1 cellular context compared by ENCODE assay signal in the genomic region with DNA sequence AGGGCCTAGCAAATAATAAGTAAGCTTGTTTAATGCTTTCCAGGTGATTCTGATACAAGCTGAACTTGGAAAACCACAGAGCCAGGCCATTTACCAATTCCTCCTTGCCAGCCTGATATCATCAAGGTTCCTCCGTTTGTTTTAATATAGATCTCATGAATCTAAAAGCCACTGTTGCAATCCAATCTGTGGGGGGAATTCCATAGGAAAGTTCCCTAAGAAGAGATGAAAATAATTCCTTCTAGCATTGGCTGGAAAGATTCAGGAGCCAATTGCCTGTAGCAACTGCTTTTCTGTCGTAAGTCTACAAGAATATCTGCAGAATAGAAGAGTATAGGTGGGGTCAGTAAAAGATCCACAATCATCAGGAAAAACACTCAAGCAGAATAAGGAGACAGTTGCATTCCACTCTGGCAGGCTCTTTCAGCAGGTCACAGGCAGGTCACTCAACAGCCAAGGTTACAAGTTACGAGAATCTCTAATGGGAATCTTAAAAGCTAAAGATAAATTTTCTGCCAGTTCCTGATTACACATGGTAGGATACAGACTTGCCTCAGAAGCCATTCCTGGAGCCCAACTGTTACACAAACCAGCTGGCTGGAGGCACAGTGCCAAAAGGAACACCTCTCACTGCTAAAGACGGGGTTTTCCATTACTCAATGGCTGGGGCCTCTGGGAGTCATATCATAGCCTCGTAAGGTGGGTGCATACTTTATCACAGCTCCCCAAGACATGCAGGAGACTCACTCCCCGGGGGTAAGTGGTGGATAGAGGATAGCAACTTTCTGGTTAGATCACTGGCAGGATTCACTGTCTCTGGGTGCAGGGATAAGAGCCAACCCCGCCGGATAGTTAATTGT.
TF ChIP-seq lines count a peak whose summit lies in the region.

No MANE protein-coding gene starts in this region.

TF ChIP-seq in K562, 482 proteins besides CTCF, POLR2A, EP300 and RAD21 (continued from another document and continues in another):
- TF ChIP-seq, protein P1, sequence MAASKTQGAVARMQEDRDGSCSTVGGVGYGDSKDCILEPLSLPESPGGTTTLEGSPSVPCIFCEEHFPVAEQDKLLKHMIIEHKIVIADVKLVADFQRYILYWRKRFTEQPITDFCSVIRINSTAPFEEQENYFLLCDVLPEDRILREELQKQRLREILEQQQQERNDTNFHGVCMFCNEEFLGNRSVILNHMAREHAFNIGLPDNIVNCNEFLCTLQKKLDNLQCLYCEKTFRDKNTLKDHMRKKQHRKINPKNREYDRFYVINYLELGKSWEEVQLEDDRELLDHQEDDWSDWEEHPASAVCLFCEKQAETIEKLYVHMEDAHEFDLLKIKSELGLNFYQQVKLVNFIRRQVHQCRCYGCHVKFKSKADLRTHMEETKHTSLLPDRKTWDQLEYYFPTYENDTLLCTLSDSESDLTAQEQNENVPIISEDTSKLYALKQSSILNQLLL (CRISPR knock-in tag; IDR thresholded peaks at IDR 0.05; ENCODE audit: borderline replicate concordance) = no peak
- TF ChIP-seq CXXC5 (CRISPR knock-in tag; IDR thresholded peaks at IDR 0.05) (peak; percentile 36; the same call in 1 of the 2 replicates), LCOR (CRISPR knock-in tag; IDR thresholded peaks at IDR 0.05) (0 out of 2 replicates have a peak, but pooled peaks have one; percentile 32), STAG1 (CRISPR knock-in tag; IDR thresholded peaks at IDR 0.05; ENCODE audit: borderline replicate concordance) (no peak), ZNF143 (CRISPR knock-in tag; IDR thresholded peaks at IDR 0.05) (no peak), ZNF408 (CRISPR knock-in tag; IDR thresholded peaks at IDR 0.05; ENCODE audit: low read depth) (no peak), SRSF9 (IDR thresholded peaks at IDR 0.05; ENCODE audit: borderline replicate concordance, low read depth, low read length) (no peak), NFIC (IDR thresholded peaks at IDR 0.05) (peak; percentile 92), ZNF347 (CRISPR knock-in tag; IDR thresholded peaks at IDR 0.05; ENCODE audit: low read depth) (no peak), ZNF766 (CRISPR knock-in tag; conservative IDR thresholded peaks at IDR 0.05) (peak; percentile 74; the same call in 1 of the 2 replicates), ZNF75A (CRISPR knock-in tag; IDR thresholded peaks at IDR 0.05) (no peak), FOSL1 (tag; conservative IDR thresholded peaks at IDR 0.05) (peak; percentile 11; the same call in 1 of the 2 replicates), RCOR1 (IDR thresholded peaks at IDR 0.05; ENCODE audit: borderline replicate concordance in 1 of 2, low read depth in 2 of 2, low read length in 2 of 2) (peak in 1 of 2 experiments; percentile 33; a peak in 2 of 4 replicates), MAFF (IDR thresholded peaks at IDR 0.05; ENCODE audit: low read length) (no peak), RAD51 (IDR thresholded peaks at IDR 0.05; ENCODE audit: borderline replicate concordance, low read depth) (no peak), ZZZ3 (IDR thresholded peaks at IDR 0.05) (no peak), FIP1L1 (IDR thresholded peaks at IDR 0.05; ENCODE audit: low read depth, low read length, poor library complexity, severe bottlenecking) (no peak), ZNF282 (CRISPR knock-in tag; IDR thresholded peaks at IDR 0.05) (no peak), CBX5 (IDR thresholded peaks at IDR 0.05; ENCODE audit: borderline replicate concordance, low read depth) (no peak), DIDO1 (tag; IDR thresholded peaks at IDR 0.05; ENCODE audit: low read depth) (no peak; the same call in 1 of the 2 replicates), HDAC6 (IDR thresholded peaks at IDR 0.05; ENCODE audit: low read depth, low read length) (no peak), ZNF232 (CRISPR knock-in tag; IDR thresholded peaks at IDR 0.05) (no peak), ZNF445 (CRISPR knock-in tag; IDR thresholded peaks at IDR 0.05; ENCODE audit: low read depth) (no peak), ATF7 (IDR thresholded peaks at IDR 0.05) (0 out of 2 replicates have a peak, but pooled peaks have one; percentile 36), PURB (CRISPR knock-in tag; IDR thresholded peaks at IDR 0.05; ENCODE audit: low read depth) (no peak), SREBF2 (CRISPR knock-in tag; IDR thresholded peaks at IDR 0.05) (no peak), SMC3 (conservative IDR thresholded peaks at IDR 0.05; ENCODE audit: insufficient read depth, low read depth, low read length) (no peak), PHF20 (IDR thresholded peaks at IDR 0.05; ENCODE audit: partially characterized antibody) (no peak), SMARCA4 (IDR thresholded peaks at IDR 0.05) (peak; percentile 67; the same call in 1 of the 2 replicates), HMGN3 (IDR thresholded peaks at IDR 0.05; ENCODE audit: borderline replicate concordance, extremely low read depth, insufficient read length, low read depth, low read length) (no peak), NR1H2 (CRISPR knock-in tag; IDR thresholded peaks at IDR 0.05) (no peak), SOX6 (IDR thresholded peaks at IDR 0.05) (0 out of 2 replicates have a peak, but pooled peaks have one; percentile 25), TSC22D4 (tag; IDR thresholded peaks at IDR 0.05) (no peak), FOXK1 (CRISPR knock-in tag; IDR thresholded peaks at IDR 0.05; ENCODE audit: borderline replicate concordance) (no peak), E2F3 (CRISPR knock-in tag; IDR thresholded peaks at IDR 0.05) (no peak), U2AF2 (optimal IDR thresholded peaks at IDR 0.05; ENCODE audit: low read depth, low read length) (no peak), GTF2F1 (IDR thresholded peaks at IDR 0.05; ENCODE audit: low read depth, low read length) (no peak), ATF1 (CRISPR knock-in tag; IDR thresholded peaks at IDR 0.05) (no peak), ATF1 (tag; IDR thresholded peaks at IDR 0.05) (peak; percentile 29), ETV5 (CRISPR knock-in tag; IDR thresholded peaks at IDR 0.05; ENCODE audit: low read depth) (no peak)
- TF ChIP-seq, protein P2, sequence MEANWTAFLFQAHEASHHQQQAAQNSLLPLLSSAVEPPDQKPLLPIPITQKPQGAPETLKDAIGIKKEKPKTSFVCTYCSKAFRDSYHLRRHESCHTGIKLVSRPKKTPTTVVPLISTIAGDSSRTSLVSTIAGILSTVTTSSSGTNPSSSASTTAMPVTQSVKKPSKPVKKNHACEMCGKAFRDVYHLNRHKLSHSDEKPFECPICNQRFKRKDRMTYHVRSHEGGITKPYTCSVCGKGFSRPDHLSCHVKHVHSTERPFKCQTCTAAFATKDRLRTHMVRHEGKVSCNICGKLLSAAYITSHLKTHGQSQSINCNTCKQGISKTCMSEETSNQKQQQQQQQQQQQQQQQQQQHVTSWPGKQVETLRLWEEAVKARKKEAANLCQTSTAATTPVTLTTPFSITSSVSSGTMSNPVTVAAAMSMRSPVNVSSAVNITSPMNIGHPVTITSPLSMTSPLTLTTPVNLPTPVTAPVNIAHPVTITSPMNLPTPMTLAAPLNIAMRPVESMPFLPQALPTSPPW (CRISPR knock-in tag; IDR thresholded peaks at IDR 0.05) = peak; percentile 51
- TF ChIP-seq, protein P3, sequence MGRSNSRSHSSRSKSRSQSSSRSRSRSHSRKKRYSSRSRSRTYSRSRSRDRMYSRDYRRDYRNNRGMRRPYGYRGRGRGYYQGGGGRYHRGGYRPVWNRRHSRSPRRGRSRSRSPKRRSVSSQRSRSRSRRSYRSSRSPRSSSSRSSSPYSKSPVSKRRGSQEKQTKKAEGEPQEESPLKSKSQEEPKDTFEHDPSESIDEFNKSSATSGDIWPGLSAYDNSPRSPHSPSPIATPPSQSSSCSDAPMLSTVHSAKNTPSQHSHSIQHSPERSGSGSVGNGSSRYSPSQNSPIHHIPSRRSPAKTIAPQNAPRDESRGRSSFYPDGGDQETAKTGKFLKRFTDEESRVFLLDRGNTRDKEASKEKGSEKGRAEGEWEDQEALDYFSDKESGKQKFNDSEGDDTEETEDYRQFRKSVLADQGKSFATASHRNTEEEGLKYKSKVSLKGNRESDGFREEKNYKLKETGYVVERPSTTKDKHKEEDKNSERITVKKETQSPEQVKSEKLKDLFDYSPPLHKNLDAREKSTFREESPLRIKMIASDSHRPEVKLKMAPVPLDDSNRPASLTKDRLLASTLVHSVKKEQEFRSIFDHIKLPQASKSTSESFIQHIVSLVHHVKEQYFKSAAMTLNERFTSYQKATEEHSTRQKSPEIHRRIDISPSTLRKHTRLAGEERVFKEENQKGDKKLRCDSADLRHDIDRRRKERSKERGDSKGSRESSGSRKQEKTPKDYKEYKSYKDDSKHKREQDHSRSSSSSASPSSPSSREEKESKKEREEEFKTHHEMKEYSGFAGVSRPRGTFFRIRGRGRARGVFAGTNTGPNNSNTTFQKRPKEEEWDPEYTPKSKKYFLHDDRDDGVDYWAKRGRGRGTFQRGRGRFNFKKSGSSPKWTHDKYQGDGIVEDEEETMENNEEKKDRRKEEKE (IDR thresholded peaks at IDR 0.05; ENCODE audit: borderline replicate concordance in 1 of 2, control insufficient read depth in 1 of 2, low read depth in 2 of 2, low read length in 1 of 2) = no peak
- TF ChIP-seq, protein P4, sequence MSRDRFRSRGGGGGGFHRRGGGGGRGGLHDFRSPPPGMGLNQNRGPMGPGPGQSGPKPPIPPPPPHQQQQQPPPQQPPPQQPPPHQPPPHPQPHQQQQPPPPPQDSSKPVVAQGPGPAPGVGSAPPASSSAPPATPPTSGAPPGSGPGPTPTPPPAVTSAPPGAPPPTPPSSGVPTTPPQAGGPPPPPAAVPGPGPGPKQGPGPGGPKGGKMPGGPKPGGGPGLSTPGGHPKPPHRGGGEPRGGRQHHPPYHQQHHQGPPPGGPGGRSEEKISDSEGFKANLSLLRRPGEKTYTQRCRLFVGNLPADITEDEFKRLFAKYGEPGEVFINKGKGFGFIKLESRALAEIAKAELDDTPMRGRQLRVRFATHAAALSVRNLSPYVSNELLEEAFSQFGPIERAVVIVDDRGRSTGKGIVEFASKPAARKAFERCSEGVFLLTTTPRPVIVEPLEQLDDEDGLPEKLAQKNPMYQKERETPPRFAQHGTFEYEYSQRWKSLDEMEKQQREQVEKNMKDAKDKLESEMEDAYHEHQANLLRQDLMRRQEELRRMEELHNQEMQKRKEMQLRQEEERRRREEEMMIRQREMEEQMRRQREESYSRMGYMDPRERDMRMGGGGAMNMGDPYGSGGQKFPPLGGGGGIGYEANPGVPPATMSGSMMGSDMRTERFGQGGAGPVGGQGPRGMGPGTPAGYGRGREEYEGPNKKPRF (IDR thresholded peaks at IDR 0.05; ENCODE audit: low read depth, low read length) = no peak
- TF ChIP-seq, protein P5, sequence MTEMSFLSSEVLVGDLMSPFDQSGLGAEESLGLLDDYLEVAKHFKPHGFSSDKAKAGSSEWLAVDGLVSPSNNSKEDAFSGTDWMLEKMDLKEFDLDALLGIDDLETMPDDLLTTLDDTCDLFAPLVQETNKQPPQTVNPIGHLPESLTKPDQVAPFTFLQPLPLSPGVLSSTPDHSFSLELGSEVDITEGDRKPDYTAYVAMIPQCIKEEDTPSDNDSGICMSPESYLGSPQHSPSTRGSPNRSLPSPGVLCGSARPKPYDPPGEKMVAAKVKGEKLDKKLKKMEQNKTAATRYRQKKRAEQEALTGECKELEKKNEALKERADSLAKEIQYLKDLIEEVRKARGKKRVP (CRISPR knock-in tag; IDR thresholded peaks at IDR 0.05) = no peak
- TF ChIP-seq, protein P6, sequence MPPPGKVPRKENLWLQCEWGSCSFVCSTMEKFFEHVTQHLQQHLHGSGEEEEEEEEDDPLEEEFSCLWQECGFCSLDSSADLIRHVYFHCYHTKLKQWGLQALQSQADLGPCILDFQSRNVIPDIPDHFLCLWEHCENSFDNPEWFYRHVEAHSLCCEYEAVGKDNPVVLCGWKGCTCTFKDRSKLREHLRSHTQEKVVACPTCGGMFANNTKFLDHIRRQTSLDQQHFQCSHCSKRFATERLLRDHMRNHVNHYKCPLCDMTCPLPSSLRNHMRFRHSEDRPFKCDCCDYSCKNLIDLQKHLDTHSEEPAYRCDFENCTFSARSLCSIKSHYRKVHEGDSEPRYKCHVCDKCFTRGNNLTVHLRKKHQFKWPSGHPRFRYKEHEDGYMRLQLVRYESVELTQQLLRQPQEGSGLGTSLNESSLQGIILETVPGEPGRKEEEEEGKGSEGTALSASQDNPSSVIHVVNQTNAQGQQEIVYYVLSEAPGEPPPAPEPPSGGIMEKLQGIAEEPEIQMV (tag; conservative IDR thresholded peaks at IDR 0.05; ENCODE audit: low read depth) = no peak
- TF ChIP-seq, protein P7, sequence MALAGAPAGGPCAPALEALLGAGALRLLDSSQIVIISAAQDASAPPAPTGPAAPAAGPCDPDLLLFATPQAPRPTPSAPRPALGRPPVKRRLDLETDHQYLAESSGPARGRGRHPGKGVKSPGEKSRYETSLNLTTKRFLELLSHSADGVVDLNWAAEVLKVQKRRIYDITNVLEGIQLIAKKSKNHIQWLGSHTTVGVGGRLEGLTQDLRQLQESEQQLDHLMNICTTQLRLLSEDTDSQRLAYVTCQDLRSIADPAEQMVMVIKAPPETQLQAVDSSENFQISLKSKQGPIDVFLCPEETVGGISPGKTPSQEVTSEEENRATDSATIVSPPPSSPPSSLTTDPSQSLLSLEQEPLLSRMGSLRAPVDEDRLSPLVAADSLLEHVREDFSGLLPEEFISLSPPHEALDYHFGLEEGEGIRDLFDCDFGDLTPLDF (CRISPR knock-in tag; IDR thresholded peaks at IDR 0.05) = no peak
- TF ChIP-seq, protein P8, sequence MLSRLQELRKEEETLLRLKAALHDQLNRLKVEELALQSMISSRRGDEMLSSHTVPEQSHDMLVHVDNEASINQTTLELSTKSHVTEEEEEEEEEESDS (CRISPR knock-in tag; IDR thresholded peaks at IDR 0.05) = no peak
- TF ChIP-seq, protein P9, sequence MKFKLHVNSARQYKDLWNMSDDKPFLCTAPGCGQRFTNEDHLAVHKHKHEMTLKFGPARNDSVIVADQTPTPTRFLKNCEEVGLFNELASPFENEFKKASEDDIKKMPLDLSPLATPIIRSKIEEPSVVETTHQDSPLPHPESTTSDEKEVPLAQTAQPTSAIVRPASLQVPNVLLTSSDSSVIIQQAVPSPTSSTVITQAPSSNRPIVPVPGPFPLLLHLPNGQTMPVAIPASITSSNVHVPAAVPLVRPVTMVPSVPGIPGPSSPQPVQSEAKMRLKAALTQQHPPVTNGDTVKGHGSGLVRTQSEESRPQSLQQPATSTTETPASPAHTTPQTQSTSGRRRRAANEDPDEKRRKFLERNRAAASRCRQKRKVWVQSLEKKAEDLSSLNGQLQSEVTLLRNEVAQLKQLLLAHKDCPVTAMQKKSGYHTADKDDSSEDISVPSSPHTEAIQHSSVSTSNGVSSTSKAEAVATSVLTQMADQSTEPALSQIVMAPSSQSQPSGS (CRISPR knock-in tag; IDR thresholded peaks at IDR 0.05) = no peak
- TF ChIP-seq, protein P10, sequence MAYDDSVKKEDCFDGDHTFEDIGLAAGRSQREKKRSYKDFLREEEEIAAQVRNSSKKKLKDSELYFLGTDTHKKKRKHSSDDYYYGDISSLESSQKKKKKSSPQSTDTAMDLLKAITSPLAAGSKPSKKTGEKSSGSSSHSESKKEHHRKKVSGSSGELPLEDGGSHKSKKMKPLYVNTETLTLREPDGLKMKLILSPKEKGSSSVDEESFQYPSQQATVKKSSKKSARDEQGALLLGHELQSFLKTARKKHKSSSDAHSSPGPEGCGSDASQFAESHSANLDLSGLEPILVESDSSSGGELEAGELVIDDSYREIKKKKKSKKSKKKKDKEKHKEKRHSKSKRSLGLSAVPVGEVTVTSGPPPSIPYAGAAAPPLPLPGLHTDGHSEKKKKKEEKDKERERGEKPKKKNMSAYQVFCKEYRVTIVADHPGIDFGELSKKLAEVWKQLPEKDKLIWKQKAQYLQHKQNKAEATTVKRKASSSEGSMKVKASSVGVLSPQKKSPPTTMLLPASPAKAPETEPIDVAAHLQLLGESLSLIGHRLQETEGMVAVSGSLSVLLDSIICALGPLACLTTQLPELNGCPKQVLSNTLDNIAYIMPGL (CRISPR knock-in tag; IDR thresholded peaks at IDR 0.05) = no peak
